In the genomic region with DNA sequence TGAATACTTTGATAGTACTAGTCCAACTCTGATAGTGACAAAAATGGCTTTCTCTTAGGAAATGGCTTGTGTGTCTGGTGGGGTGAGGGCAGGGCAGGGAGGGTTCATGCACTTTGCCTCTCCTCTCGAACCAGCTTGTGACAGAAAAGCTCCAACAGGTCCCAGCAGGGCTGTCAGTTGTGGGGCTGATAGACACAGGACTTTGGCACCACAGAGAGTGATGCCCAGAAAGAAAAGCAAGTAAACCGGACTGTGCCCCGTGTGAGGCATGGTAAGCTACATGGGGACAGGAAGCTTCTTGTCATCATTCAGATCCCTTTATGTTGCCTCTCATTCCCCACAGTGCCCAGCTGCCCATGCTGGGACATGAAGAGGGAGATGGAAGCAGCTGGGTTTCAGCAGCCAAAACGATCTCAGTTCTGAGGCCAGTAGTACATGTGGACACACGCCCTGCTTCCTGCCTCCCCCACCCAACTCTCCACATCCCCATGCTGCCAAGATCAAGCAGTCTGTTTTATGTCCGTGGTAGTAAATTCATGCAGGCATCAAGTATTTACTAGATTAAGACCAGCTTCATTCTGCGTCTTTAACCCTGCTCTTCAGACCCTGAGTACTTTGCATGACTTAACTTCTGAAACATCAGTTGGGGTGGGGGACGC, we compare ENCODE assay signal across 2 cellular contexts.
TF ChIP-seq lines count a peak whose summit lies in the region.

No MANE protein-coding gene starts in this region.

TF ChIP-seq in SK-N-SH treated with all-trans-retinoic acid at 6 μM for 48 hours, 23 proteins besides CTCF, POLR2A, EP300 and RAD21:
- TF ChIP-seq ZNF8 (CRISPR knock-in tag; IDR thresholded peaks at IDR 0.05) = no peak
- TF ChIP-seq PPARA (CRISPR knock-in tag; IDR thresholded peaks at IDR 0.05; ENCODE audit: borderline replicate concordance) = no peak
- TF ChIP-seq CSDC2 (CRISPR knock-in tag; IDR thresholded peaks at IDR 0.05) = no peak
- no peak for TF ChIP-seq ZNF565 (CRISPR knock-in tag; conservative IDR thresholded peaks at IDR 0.05; ENCODE audit: low read depth)
- no peak for TF ChIP-seq ZC3H10 (CRISPR knock-in tag; IDR thresholded peaks at IDR 0.05)
- TF ChIP-seq RARB (CRISPR knock-in tag; IDR thresholded peaks at IDR 0.05) = no peak

TF ChIP-seq in SK-N-SH, 30 proteins besides CTCF, POLR2A, EP300 and RAD21:
- TF ChIP-seq USF1 (IDR thresholded peaks at IDR 0.05; ENCODE audit: borderline replicate concordance, low read depth) (no peak), CHD2 (IDR thresholded peaks at IDR 0.05; ENCODE audit: low read length, partially characterized antibody) (no peak), TCF12 (IDR thresholded peaks at IDR 0.05) (no peak), NFIC (IDR thresholded peaks at IDR 0.05; ENCODE audit: borderline replicate concordance) (no peak), TEAD4 (IDR thresholded peaks at IDR 0.05; ENCODE audit: borderline replicate concordance, insufficient read depth) (no peak), MXI1 (IDR thresholded peaks at IDR 0.05; ENCODE audit: low read depth, low read length) (no peak), REST (IDR thresholded peaks at IDR 0.05; ENCODE audit: low read depth, low read length) (no peak), SMC3 (IDR thresholded peaks at IDR 0.05; ENCODE audit: low read depth, low read length) (no peak), NRF1 (IDR thresholded peaks at IDR 0.05; ENCODE audit: low read depth, low read length) (no peak), PBX3 (IDR thresholded peaks at IDR 0.05) (no peak), FOSL2 (IDR thresholded peaks at IDR 0.05; ENCODE audit: borderline replicate concordance, low read depth) (no peak), TAF1 (IDR thresholded peaks at IDR 0.05; ENCODE audit: borderline replicate concordance, low read depth, low read length) (no peak), RCOR1 (IDR thresholded peaks at IDR 0.05; ENCODE audit: low read length) (no peak)
